ENCODE assay signal across 11 cellular contexts in genomic region chr16:52184336-52184735, GRCh38.
"Had no signal": no experiment of that assay in that cellular context is flagged by ENCODE, and none has a peak within 500 bp of the region (broad histone marks: within the 10 kb centered on the region; RNA-seq: fewer than 3 reads in every experiment).

No MANE protein-coding gene starts in this region.

- H2AFZ ChIP-seq: GM23248, GM23338 had no signal

- ATAC-seq: GM23338, HCT116 had no signal

- H3K4me1 ChIP-seq: HAP-1 had no signal

- H3K4me3 ChIP-seq: GM23248, GM23338, HAP-1 had no signal

- H3K9me3 ChIP-seq: HAP-1 had no signal

- H3K36me3 ChIP-seq: HAP-1 had no signal

- H3K27ac ChIP-seq: GM23248 had no signal

- H3K4me2 ChIP-seq: GM23338 had no signal

- FAIRE-seq: H1, H54 had no signal

- H3K9ac ChIP-seq: GM23248 had no signal

- DNase-seq: GM23248, GOT3, H7, H9, HCEC 1CT, HFFc6 had no signal
